13 cellular contexts compared by ENCODE assay signal in genomic region chr10:110437761-110438341, GRCh38.
"Had no signal": no experiment of that assay in that cellular context is flagged by ENCODE, and none has a peak within 500 bp of the region (broad histone marks: within the 10 kb centered on the region; RNA-seq: fewer than 3 reads in every experiment).

No MANE protein-coding gene starts in this region.

- H3K4me3 Mint-ChIP-seq: naive thymus-derived CD4-positive, alpha-beta T cell; T-cell had no signal

- H3K4me1 ChIP-seq: colonic mucosa, right atrium auricular region, thyroid gland, vagina had no signal

- H3K27me3 Mint-ChIP-seq: naive thymus-derived CD4-positive, alpha-beta T cell; T-cell had no signal

- H3K4me3 ChIP-seq: colonic mucosa, heart left ventricle, right atrium auricular region, thyroid gland, vagina had no signal

- H3K27me3 ChIP-seq: colonic mucosa, heart left ventricle, right atrium auricular region, thyroid gland, vagina had no signal

- H3K27ac Mint-ChIP-seq: naive thymus-derived CD4-positive, alpha-beta T cell; T-cell had no signal

- H3K36me3 ChIP-seq: colonic mucosa, heart left ventricle, right atrium auricular region, thyroid gland, vagina had no signal

- H3K27ac ChIP-seq: colonic mucosa, heart left ventricle, right atrium auricular region, thyroid gland, vagina had no signal

- DNase-seq: activated CD4-positive, alpha-beta T cell treated with anti-CD3 and anti-CD28 coated beads for 48 hours; activated naive CD4-positive, alpha-beta T cell treated with Interleukin-2 at 50 U/mL for 16 hours; activated T-cell treated with anti-CD3 and anti-CD28 coated beads, Interleukin-2, amount 50 U/mL, for 1 hour; colonic mucosa; foreskin melanocyte; heart left ventricle; naive thymus-derived CD4-positive, alpha-beta T cell; small intestine; T-cell; T1000; thyroid gland had no signal

- H3K9me3 ChIP-seq: colonic mucosa, right atrium auricular region, thyroid gland, vagina had no signal

- H3K36me3 Mint-ChIP-seq: naive thymus-derived CD4-positive, alpha-beta T cell; T-cell had no signal

- H3K9me3 Mint-ChIP-seq: T-cell had no signal

- ATAC-seq: heart left ventricle; naive thymus-derived CD4-positive, alpha-beta T cell; T-cell had no signal
